1 cellular context compared by ENCODE assay signal in genomic region chr10:94687625-94688248, GRCh38.
TF ChIP-seq lines count a peak whose summit lies in the region.

No MANE protein-coding gene starts in this region.

TF ChIP-seq in HepG2, 621 proteins besides CTCF, POLR2A, EP300 and RAD21 (continued from another document):
- TF ChIP-seq FOXP4 (CRISPR knock-in tag; IDR thresholded peaks at IDR 0.05): no peak
